12 cellular contexts compared by ENCODE assay signal in genomic region chr6:137493218-137494038, GRCh38. TPM values are rescaled to one million over a fixed set of nuclear protein-coding genes. Genes with fewer than 3 reads are reported as not detected.
DNase-seq lines count a peak whose midpoint lies in the region; ATAC-seq and TF ChIP-seq lines count a peak whose summit lies in the region.
"Had no signal": no experiment of that assay in that cellular context is flagged by ENCODE, and none has a peak within 500 bp of the region (broad histone marks: within the 10 kb centered on the region; RNA-seq: fewer than 3 reads in every experiment).

No MANE protein-coding gene starts in this region.

- CTCF ChIA-PET in activated CD4-positive, alpha-beta memory T cell treated with anti-CD3 and anti-CD28 coated beads for 36 hours (lab: Charles Lee): interaction anchor here (0.6 to 1.6 kb wide), 5 partner anchors 10 to 179 kb away, joined by 3 to 10 read pairs (median 3); no protein-coding TSS in a partner anchor

- POLR2A ChIA-PET in activated CD4-positive, alpha-beta memory T cell treated with anti-CD3 and anti-CD28 coated beads for 36 hours (lab: Charles Lee): no interaction called here

- in situ Hi-C loops in gastrocnemius medialis (cut with MboI; ENCODE audit: low sequenced_read_pairs in 4 of 4): no loop called here

- no peaks in the 10 kb centered on the region for H3K9me3 Mint-ChIP-seq in activated CD4-positive, alpha-beta memory T cell treated with anti-CD3 and anti-CD28 coated beads for 36 hours

- ATAC-seq in gastrocnemius medialis: no peak
- no peak for ATAC-seq in GM19035 (IDR thresholded peaks at IDR 0.05; ENCODE audit: unreplicated experiment)
- no peak for ATAC-seq in GM18505 (IDR thresholded peaks at IDR 0.05; ENCODE audit: unreplicated experiment)
- ATAC-seq in GM21825 (IDR thresholded peaks at IDR 0.05; ENCODE audit: unreplicated experiment): no peak
- ATAC-seq: A549 had no signal

- H3K4me1 Mint-ChIP-seq in activated CD4-positive, alpha-beta memory T cell treated with anti-CD3 and anti-CD28 coated beads for 36 hours (ENCODE audit: low read depth): peaks cover 77% of the 10 kb centered on the region

- H3K27ac ChIP-seq in gastrocnemius medialis: no peak overlapping the region
- H3K27ac ChIP-seq: A549 had no signal

- H3K4me3 ChIP-seq in gastrocnemius medialis: peak overlapping the region in 3 of 4 donors; percentile 8 to 31 (median 14)
- H3K4me3 ChIP-seq: A549 had no signal

- H3K27me3 Mint-ChIP-seq in activated CD4-positive, alpha-beta memory T cell treated with anti-CD3 and anti-CD28 coated beads for 36 hours: peaks cover 89% of the 10 kb centered on the region

- peaks cover 2% of the 10 kb centered on the region for H3K36me3 Mint-ChIP-seq in activated CD4-positive, alpha-beta memory T cell treated with anti-CD3 and anti-CD28 coated beads for 36 hours

- intact Hi-C loops in activated CD4-positive, alpha-beta memory T cell treated with anti-CD3 and anti-CD28 coated beads for 36 hours (cut with micrococcal nuclease): loop anchor here (1.0 to 10.0 kb wide), 2 partner anchors 96 to 149 kb away; no protein-coding TSS in a partner anchor
- intact Hi-C loops in gastrocnemius medialis (cut with DNase I; ENCODE audit: low total_unique reads): no loop called here

- H3K27ac Mint-ChIP-seq in activated CD4-positive, alpha-beta memory T cell treated with anti-CD3 and anti-CD28 coated beads for 36 hours: no peak overlapping the region

- peaks cover 16 to 23% of the 10 kb centered on the region in 2 donors for H3K4me1 ChIP-seq in gastrocnemius medialis
- H3K4me1 ChIP-seq: A549 had no signal

- no peak for TF ChIP-seq CTCF in gastrocnemius medialis (IDR thresholded peaks at IDR 0.05 in 4 of 5, conservative IDR thresholded peaks at IDR 0.05 in 1 of 5)

- no peak for TF ChIP-seq POLR2A in gastrocnemius medialis (IDR thresholded peaks at IDR 0.05)
- TF ChIP-seq POLR2A in GM18505 (IDR thresholded peaks at IDR 0.05; ENCODE audit: borderline replicate concordance, extremely low read depth, insufficient read depth, insufficient read length): no peak

- no peaks in the 10 kb centered on the region for H3K9me3 ChIP-seq in gastrocnemius medialis
- H3K9me3 ChIP-seq: A549 had no signal

- H3K36me3 ChIP-seq in gastrocnemius medialis: no peaks in the 10 kb centered on the region

- DNase-seq in NCI-H2029 (lab: John Stamatoyannopoulos, UW): peak; percentile 2
- DNase-seq in NCI-H2029 treated with DMSO at 0.1 percent for 48 hours (lab: John Stamatoyannopoulos, UW): no peak
- DNase-seq in activated CD4-positive, alpha-beta memory T cell treated with anti-CD3 and anti-CD28 coated beads for 36 hours: peak; percentile 53
- peak; percentile 5 for DNase-seq in glomerular visceral epithelial cell (ENCODE audit: extremely low spot score)
- peak in 1 of 2 donors; percentile 49 for DNase-seq in gastrocnemius medialis
- DNase-seq: cerebellar nuclear complex, NCI-H1436 had no signal

- H3K4me3 Mint-ChIP-seq in activated CD4-positive, alpha-beta memory T cell treated with anti-CD3 and anti-CD28 coated beads for 36 hours: peak overlapping the region; percentile 63

- peaks cover 99 to 100% (median 100%) of the 10 kb centered on the region in 3 donors for H3K27me3 ChIP-seq in gastrocnemius medialis

RNA-seq across cellular contexts. Expression of gene OLIG3, which starts 0.8 kb away (rescaled TPM):
- under 1 TPM in 1 of 2 experiments, not detected in 1; 0.15 TPM for total RNA-seq in activated CD4-positive, alpha-beta memory T cell treated with anti-CD3 and anti-CD28 coated beads for 36 hours
- total RNA-seq in gastrocnemius medialis: not detected
- total RNA-seq: liver had no signal
